ENCODE assay signal across 1 cellular context in the genomic region with DNA sequence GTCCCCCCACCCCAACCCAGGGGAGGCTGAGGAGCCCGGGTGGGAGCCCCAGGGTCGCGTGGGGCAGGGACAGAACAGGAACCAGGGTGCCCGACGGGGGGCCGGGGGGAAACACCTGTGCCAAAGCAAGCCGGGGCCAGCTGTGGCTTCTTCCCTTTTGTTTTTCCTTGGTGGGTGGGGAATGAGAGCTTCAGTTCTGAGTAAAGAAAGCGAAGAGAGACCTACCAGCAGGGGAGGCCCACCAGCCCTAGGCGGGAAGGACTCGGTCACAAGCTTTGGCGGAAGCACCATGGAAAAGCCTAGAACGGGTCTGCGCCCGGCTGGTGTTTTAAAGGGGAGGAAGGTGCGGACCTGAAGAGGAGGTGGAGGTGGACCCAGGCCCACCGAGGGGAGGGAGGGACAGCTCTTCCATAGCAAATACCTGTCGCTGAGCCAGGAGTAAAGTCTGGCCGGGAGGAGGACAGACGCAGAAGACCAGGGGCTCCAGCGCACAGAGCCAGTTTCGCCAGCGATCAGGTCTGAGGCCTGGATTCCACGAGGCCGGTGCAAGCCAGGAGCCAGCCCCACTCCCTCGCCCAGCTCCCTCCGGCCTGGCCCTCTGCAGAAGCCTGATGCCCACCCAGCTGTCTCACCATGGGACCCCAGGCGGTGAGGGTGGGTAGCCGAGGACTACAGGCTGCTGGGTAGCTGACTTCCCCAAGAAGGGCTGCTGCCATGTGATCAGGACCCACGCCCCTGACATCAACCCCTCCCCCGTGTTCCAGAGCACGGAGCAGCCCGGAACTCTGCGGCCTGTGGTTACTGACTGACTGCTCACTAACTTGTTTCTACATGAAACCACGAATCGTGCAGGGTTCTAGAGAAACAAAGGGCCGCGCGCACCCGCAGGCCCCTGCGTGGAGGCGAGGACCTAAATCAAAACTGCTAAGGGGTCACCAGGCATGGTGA.
TF ChIP-seq lines count a peak whose summit lies in the region.

No MANE protein-coding gene starts in this region.

TF ChIP-seq in GM12878, 131 proteins besides CTCF, POLR2A, EP300 and RAD21 (continued from another document and continues in another):
- TF ChIP-seq ATF7 (IDR thresholded peaks at IDR 0.05; ENCODE audit: low read depth) (peak; percentile 59), HDGF (IDR thresholded peaks at IDR 0.05) (peak; percentile 64; the same call in 1 of the 2 replicates), FOS (IDR thresholded peaks at IDR 0.05; ENCODE audit: borderline replicate concordance, extremely low read depth, insufficient read length) (no peak), ASH2L (IDR thresholded peaks at IDR 0.05; ENCODE audit: borderline replicate concordance, low read depth) (peak; percentile 58; the same call in 1 of the 2 replicates), GATAD2B (conservative IDR thresholded peaks at IDR 0.05; ENCODE audit: low read depth) (peak; percentile 88), LARP7 (IDR thresholded peaks at IDR 0.05) (0 out of 2 replicates have a peak, but pooled peaks have one; percentile 22), MEF2B (IDR thresholded peaks at IDR 0.05; ENCODE audit: partially characterized antibody, poor library complexity, severe bottlenecking) (peak; percentile 51), CHD4 (IDR thresholded peaks at IDR 0.05) (no peak), BACH1 (IDR thresholded peaks at IDR 0.05; ENCODE audit: borderline replicate concordance) (no peak; the same call in 1 of the 2 replicates), CREB1 (IDR thresholded peaks at IDR 0.05; ENCODE audit: low read depth) (no peak), SUPT20H (IDR thresholded peaks at IDR 0.05; ENCODE audit: borderline replicate concordance, control insufficient read depth, low read depth, low read length) (no peak), SP1 (IDR thresholded peaks at IDR 0.05; ENCODE audit: low read depth, low read length) (peak; percentile 37), CEBPB (IDR thresholded peaks at IDR 0.05; ENCODE audit: borderline replicate concordance in 1 of 2, low read depth in 2 of 2, low read length in 2 of 2) (no peak), CBX3 (IDR thresholded peaks at IDR 0.05; ENCODE audit: borderline replicate concordance, low read depth) (no peak), NBN (IDR thresholded peaks at IDR 0.05) (peak; percentile 78), JUND (IDR thresholded peaks at IDR 0.05; ENCODE audit: low read depth, low read length) (no peak), TBL1XR1 (IDR thresholded peaks at IDR 0.05; ENCODE audit: low read depth, low read length) (peak; percentile 77; the same call in 1 of the 2 replicates), NR2F1 (conservative IDR thresholded peaks at IDR 0.05) (peak; percentile 61), ZNF24 (IDR thresholded peaks at IDR 0.05) (peak; percentile 36; the same call in 1 of the 2 replicates), KAT2A (conservative IDR thresholded peaks at IDR 0.05; ENCODE audit: control insufficient read depth, low read depth, low read length) (no peak), MTA2 (IDR thresholded peaks at IDR 0.05; ENCODE audit: low read depth) (peak; percentile 81; the same call in 1 of the 2 replicates), HDAC2 (IDR thresholded peaks at IDR 0.05) (peak; percentile 39; the same call in 1 of the 2 replicates), STAT3 (IDR thresholded peaks at IDR 0.05; ENCODE audit: low read depth, low read length) (no peak), MYB (IDR thresholded peaks at IDR 0.05; ENCODE audit: borderline replicate concordance, low read depth, low read length) (no peak), NFIC (IDR thresholded peaks at IDR 0.05; ENCODE audit: low read depth, low read length) (no peak), IKZF1 (conservative IDR thresholded peaks at IDR 0.05) (peak; percentile 85), RAD51 (IDR thresholded peaks at IDR 0.05) (peak; percentile 87), SUZ12 (IDR thresholded peaks at IDR 0.05; ENCODE audit: unreplicated experiment) (no peak), TCF7 (IDR thresholded peaks at IDR 0.05; ENCODE audit: borderline replicate concordance) (peak; percentile 43; the same call in 1 of the 2 replicates)
- TF ChIP-seq, protein P1, sequence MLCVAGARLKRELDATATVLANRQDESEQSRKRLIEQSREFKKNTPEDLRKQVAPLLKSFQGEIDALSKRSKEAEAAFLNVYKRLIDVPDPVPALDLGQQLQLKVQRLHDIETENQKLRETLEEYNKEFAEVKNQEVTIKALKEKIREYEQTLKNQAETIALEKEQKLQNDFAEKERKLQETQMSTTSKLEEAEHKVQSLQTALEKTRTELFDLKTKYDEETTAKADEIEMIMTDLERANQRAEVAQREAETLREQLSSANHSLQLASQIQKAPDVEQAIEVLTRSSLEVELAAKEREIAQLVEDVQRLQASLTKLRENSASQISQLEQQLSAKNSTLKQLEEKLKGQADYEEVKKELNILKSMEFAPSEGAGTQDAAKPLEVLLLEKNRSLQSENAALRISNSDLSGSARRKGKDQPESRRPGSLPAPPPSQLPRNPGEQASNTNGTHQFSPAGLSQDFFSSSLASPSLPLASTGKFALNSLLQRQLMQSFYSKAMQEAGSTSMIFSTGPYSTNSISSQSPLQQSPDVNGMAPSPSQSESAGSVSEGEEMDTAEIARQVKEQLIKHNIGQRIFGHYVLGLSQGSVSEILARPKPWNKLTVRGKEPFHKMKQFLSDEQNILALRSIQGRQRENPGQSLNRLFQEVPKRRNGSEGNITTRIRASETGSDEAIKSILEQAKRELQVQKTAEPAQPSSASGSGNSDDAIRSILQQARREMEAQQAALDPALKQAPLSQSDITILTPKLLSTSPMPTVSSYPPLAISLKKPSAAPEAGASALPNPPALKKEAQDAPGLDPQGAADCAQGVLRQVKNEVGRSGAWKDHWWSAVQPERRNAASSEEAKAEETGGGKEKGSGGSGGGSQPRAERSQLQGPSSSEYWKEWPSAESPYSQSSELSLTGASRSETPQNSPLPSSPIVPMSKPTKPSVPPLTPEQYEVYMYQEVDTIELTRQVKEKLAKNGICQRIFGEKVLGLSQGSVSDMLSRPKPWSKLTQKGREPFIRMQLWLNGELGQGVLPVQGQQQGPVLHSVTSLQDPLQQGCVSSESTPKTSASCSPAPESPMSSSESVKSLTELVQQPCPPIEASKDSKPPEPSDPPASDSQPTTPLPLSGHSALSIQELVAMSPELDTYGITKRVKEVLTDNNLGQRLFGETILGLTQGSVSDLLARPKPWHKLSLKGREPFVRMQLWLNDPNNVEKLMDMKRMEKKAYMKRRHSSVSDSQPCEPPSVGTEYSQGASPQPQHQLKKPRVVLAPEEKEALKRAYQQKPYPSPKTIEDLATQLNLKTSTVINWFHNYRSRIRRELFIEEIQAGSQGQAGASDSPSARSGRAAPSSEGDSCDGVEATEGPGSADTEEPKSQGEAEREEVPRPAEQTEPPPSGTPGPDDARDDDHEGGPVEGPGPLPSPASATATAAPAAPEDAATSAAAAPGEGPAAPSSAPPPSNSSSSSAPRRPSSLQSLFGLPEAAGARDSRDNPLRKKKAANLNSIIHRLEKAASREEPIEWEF (IDR thresholded peaks at IDR 0.05; ENCODE audit: insufficient replicate concordance, low read depth, low read length): no peak
- TF ChIP-seq, protein P2, sequence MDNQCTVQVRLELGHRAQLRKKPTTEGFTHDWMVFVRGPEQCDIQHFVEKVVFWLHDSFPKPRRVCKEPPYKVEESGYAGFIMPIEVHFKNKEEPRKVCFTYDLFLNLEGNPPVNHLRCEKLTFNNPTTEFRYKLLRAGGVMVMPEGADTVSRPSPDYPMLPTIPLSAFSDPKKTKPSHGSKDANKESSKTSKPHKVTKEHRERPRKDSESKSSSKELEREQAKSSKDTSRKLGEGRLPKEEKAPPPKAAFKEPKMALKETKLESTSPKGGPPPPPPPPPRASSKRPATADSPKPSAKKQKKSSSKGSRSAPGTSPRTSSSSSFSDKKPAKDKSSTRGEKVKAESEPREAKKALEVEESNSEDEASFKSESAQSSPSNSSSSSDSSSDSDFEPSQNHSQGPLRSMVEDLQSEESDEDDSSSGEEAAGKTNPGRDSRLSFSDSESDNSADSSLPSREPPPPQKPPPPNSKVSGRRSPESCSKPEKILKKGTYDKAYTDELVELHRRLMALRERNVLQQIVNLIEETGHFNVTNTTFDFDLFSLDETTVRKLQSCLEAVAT (IDR thresholded peaks at IDR 0.05): peak; percentile 80; the same call in 1 of the 2 replicates
- TF ChIP-seq, protein P3, sequence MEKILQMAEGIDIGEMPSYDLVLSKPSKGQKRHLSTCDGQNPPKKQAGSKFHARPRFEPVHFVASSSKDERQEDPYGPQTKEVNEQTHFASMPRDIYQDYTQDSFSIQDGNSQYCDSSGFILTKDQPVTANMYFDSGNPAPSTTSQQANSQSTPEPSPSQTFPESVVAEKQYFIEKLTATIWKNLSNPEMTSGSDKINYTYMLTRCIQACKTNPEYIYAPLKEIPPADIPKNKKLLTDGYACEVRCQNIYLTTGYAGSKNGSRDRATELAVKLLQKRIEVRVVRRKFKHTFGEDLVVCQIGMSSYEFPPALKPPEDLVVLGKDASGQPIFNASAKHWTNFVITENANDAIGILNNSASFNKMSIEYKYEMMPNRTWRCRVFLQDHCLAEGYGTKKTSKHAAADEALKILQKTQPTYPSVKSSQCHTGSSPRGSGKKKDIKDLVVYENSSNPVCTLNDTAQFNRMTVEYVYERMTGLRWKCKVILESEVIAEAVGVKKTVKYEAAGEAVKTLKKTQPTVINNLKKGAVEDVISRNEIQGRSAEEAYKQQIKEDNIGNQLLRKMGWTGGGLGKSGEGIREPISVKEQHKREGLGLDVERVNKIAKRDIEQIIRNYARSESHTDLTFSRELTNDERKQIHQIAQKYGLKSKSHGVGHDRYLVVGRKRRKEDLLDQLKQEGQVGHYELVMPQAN (conservative IDR thresholded peaks at IDR 0.05): peak; percentile 73
- TF ChIP-seq, protein P4, sequence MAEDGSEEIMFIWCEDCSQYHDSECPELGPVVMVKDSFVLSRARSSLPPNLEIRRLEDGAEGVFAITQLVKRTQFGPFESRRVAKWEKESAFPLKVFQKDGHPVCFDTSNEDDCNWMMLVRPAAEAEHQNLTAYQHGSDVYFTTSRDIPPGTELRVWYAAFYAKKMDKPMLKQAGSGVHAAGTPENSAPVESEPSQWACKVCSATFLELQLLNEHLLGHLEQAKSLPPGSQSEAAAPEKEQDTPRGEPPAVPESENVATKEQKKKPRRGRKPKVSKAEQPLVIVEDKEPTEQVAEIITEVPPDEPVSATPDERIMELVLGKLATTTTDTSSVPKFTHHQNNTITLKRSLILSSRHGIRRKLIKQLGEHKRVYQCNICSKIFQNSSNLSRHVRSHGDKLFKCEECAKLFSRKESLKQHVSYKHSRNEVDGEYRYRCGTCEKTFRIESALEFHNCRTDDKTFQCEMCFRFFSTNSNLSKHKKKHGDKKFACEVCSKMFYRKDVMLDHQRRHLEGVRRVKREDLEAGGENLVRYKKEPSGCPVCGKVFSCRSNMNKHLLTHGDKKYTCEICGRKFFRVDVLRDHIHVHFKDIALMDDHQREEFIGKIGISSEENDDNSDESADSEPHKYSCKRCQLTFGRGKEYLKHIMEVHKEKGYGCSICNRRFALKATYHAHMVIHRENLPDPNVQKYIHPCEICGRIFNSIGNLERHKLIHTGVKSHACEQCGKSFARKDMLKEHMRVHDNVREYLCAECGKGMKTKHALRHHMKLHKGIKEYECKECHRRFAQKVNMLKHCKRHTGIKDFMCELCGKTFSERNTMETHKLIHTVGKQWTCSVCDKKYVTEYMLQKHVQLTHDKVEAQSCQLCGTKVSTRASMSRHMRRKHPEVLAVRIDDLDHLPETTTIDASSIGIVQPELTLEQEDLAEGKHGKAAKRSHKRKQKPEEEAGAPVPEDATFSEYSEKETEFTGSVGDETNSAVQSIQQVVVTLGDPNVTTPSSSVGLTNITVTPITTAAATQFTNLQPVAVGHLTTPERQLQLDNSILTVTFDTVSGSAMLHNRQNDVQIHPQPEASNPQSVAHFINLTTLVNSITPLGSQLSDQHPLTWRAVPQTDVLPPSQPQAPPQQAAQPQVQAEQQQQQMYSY (CRISPR knock-in tag; IDR thresholded peaks at IDR 0.05): no peak
- TF ChIP-seq, protein P5, sequence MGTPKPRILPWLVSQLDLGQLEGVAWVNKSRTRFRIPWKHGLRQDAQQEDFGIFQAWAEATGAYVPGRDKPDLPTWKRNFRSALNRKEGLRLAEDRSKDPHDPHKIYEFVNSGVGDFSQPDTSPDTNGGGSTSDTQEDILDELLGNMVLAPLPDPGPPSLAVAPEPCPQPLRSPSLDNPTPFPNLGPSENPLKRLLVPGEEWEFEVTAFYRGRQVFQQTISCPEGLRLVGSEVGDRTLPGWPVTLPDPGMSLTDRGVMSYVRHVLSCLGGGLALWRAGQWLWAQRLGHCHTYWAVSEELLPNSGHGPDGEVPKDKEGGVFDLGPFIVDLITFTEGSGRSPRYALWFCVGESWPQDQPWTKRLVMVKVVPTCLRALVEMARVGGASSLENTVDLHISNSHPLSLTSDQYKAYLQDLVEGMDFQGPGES (IDR thresholded peaks at IDR 0.05): no peak
- TF ChIP-seq, protein P6, sequence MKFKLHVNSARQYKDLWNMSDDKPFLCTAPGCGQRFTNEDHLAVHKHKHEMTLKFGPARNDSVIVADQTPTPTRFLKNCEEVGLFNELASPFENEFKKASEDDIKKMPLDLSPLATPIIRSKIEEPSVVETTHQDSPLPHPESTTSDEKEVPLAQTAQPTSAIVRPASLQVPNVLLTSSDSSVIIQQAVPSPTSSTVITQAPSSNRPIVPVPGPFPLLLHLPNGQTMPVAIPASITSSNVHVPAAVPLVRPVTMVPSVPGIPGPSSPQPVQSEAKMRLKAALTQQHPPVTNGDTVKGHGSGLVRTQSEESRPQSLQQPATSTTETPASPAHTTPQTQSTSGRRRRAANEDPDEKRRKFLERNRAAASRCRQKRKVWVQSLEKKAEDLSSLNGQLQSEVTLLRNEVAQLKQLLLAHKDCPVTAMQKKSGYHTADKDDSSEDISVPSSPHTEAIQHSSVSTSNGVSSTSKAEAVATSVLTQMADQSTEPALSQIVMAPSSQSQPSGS (IDR thresholded peaks at IDR 0.05; ENCODE audit: low read length): no peak
- TF ChIP-seq, protein P7, sequence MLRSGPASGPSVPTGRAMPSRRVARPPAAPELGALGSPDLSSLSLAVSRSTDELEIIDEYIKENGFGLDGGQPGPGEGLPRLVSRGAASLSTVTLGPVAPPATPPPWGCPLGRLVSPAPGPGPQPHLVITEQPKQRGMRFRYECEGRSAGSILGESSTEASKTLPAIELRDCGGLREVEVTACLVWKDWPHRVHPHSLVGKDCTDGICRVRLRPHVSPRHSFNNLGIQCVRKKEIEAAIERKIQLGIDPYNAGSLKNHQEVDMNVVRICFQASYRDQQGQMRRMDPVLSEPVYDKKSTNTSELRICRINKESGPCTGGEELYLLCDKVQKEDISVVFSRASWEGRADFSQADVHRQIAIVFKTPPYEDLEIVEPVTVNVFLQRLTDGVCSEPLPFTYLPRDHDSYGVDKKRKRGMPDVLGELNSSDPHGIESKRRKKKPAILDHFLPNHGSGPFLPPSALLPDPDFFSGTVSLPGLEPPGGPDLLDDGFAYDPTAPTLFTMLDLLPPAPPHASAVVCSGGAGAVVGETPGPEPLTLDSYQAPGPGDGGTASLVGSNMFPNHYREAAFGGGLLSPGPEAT (IDR thresholded peaks at IDR 0.05; ENCODE audit: low read depth): peak; percentile 55
